ENCODE assay signal across 13 cellular contexts in the genomic region with DNA sequence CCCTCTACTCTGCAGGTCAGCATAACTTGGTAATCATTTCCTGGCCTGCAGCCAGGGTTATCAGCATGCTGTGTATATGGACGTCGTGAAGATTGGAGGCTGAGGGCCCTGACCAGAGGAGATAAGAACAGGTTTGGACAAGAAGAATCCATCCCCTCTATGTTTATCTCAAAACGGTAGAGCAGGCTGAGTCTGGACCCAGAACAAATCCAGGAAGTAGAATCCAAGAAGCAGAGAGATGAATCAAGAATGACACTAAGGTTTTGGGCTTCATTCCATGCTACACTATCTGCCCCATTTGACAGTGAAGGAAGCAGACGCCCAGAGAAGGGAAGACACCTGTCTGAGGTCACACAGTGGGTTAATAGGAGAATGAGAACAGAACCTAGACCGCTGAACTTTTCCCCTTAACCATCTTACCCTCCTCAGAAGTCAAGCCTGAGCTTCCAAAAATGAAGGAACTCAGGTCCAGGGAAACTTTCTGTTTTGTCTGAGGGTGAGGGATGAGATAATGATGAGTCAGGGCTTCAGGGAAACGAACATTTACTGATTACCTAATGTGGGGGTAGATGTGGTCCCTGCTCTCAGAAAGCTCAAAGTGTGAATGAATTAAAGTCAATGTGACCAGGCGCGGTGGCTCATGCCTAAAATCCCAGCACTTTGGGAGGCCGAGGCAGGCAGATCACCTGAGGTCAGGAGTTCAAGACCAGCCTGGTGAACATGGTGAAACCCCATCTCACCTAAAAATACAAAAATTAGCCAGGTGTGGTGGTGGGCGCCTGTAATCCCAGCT. TPM values are rescaled to one million over a fixed set of nuclear protein-coding genes. Genes with fewer than 3 reads are reported as not detected.
DNase-seq lines count a peak whose midpoint lies in the region; ATAC-seq and TF ChIP-seq lines count a peak whose summit lies in the region.
"Had no signal": no experiment of that assay in that cellular context is flagged by ENCODE, and none has a peak within 500 bp of the region (broad histone marks: within the 10 kb centered on the region; RNA-seq: fewer than 3 reads in every experiment).

No MANE protein-coding gene starts in this region.

- BruUV-seq in IMR-90 (replicated peaks; lab: Mats Ljungman, UMichigan) (no TSS peak), PC-9 (replicated peaks; lab: Mats Ljungman, UMichigan) (no TSS peak)

- H3K4me3 ChIP-seq in IMR-90 (ENCODE audit: insufficient read depth, low read depth, low read length) (no peak overlapping the region), iPS-20b (ENCODE audit: low read length) (no peak overlapping the region), PC-9 (no peak overlapping the region)
- H3K4me3 ChIP-seq: body of pancreas, transverse colon had no signal

- peak; percentile 76 for DNase-seq in Daoy (ENCODE audit: low read depth)
- DNase-seq in IMR-90, result peak; percentile 82
- no peak for DNase-seq in amniotic stem cell (lab: John Stamatoyannopoulos, UW)
- no peak for DNase-seq in globus pallidus (ENCODE audit: low spot score)
- no peak for DNase-seq in PC-9
- no peak for DNase-seq in DMS153 (lab: John Stamatoyannopoulos, UW)
- DNase-seq: DMS 273 treated with DMSO at 0.1 percent for 48 hours, NCI-H2081 treated with DMSO at 0.1 percent for 48 hours, SIG-M5, transverse colon had no signal

- peak overlapping the region; percentile 57 for H4K91ac ChIP-seq in IMR-90 (ENCODE audit: insufficient read depth, low read depth, low read length)

- H3K56ac ChIP-seq in IMR-90 (ENCODE audit: extremely low read depth, insufficient read depth, low read length), result no peak overlapping the region

- POLR2A ChIA-PET in IMR-90 (lab: Charles Lee; ENCODE audit: unreplicated experiment), result interaction anchor here (1.1 kb wide), 1 partner anchor 9 kb away, joined by 4 read pairs; a partner anchor contains a TSS
- POLR2A ChIA-PET in PC-9 (lab: Charles Lee; ENCODE audit: unreplicated experiment), result no interaction called here

- H3K27ac ChIP-seq in IMR-90 (ENCODE audit: insufficient read depth, low read length), result peak overlapping the region; percentile 38; the same call in 1 of the 2 replicates
- peak overlapping the region; percentile 26 for H3K27ac ChIP-seq in iPS-20b (ENCODE audit: low read length)
- H3K27ac ChIP-seq in PC-9, result no peak overlapping the region
- H3K27ac ChIP-seq: body of pancreas, transverse colon had no signal

- H3K9me1 ChIP-seq in IMR-90 (ENCODE audit: insufficient read depth, low read length), result peaks cover 13% of the 10 kb centered on the region

- peak overlapping the region; percentile 62; the same call in 1 of the 2 replicates for H3K18ac ChIP-seq in IMR-90 (ENCODE audit: low read depth, low read length)

- H2AK9ac ChIP-seq in IMR-90 (replicated peaks; ENCODE audit: low read depth, low read length, poor library complexity), result peak overlapping the region; percentile 70

- TF ChIP-seq RAD21 in IMR-90 (IDR thresholded peaks at IDR 0.05; ENCODE audit: low read length), result no peak

- H2AFZ ChIP-seq in IMR-90 (replicated peaks; ENCODE audit: low read length, poor library complexity) (peak overlapping the region; percentile 90), PC-9 (no peak overlapping the region)

- H3K27me3 ChIP-seq in IMR-90 (ENCODE audit: control insufficient read depth, insufficient read depth, low read length), result no peaks in the 10 kb centered on the region
- no peaks in the 10 kb centered on the region for H3K27me3 ChIP-seq in iPS-20b (ENCODE audit: insufficient read depth, low read length)
- H3K27me3 ChIP-seq in PC-9 (ENCODE audit: insufficient read depth, low read depth), result no peaks in the 10 kb centered on the region
- H3K27me3 ChIP-seq: body of pancreas, transverse colon had no signal

- H2AK5ac ChIP-seq in IMR-90 (ENCODE audit: low read depth, low read length), result peak overlapping the region; percentile 84

- peak overlapping the region; percentile 69; the same call in 1 of the 2 replicates for H3K23ac ChIP-seq in IMR-90 (ENCODE audit: low read depth, low read length)

- no peaks in the 10 kb centered on the region for H3K36me3 ChIP-seq in IMR-90 (ENCODE audit: control insufficient read depth, insufficient read depth, low read length)
- H3K36me3 ChIP-seq in iPS-20b (ENCODE audit: insufficient read depth, low read depth, low read length), result no peaks in the 10 kb centered on the region
- no peaks in the 10 kb centered on the region for H3K36me3 ChIP-seq in PC-9 (ENCODE audit: low read depth)
- H3K36me3 ChIP-seq: transverse colon had no signal

- no peaks in the 10 kb centered on the region for H3K9me3 Mint-ChIP-seq in activated T-helper 17 cell treated with anti-CD3 and anti-CD28 coated beads, Interleukin-2, amount 50 U/mL, for 72 hours

- peak overlapping the region; percentile 9 to 74; a peak in 3 of 4 replicates for H4K8ac ChIP-seq in IMR-90 (ENCODE audit: low read depth in 2 of 2, low read length in 2 of 2)

- H2BK15ac ChIP-seq in IMR-90 (ENCODE audit: low read depth, low read length), result peak overlapping the region; percentile 88; the same call in 2 of the 3 replicates

- H3K9me3 ChIP-seq in IMR-90 (ENCODE audit: control insufficient read depth, insufficient read depth, low read length) (no peaks in the 10 kb centered on the region), iPS-20b (ENCODE audit: insufficient read depth, low read depth, low read length) (no peaks in the 10 kb centered on the region), PC-9 (ENCODE audit: insufficient read depth, low read depth) (no peaks in the 10 kb centered on the region)
- H3K9me3 ChIP-seq: body of pancreas, transverse colon had no signal

- intact Hi-C loops in IMR-90 (cut with micrococcal nuclease) (no loop called here), PC-9 (cut with micrococcal nuclease; ENCODE audit: unreplicated experiment) (no loop called here)

- H4K20me1 ChIP-seq in IMR-90 (ENCODE audit: insufficient read depth, low read length) (no peaks in the 10 kb centered on the region), PC-9 (ENCODE audit: insufficient read depth) (no peaks in the 10 kb centered on the region)

- CTCF ChIA-PET in IMR-90 (lab: Yijun Ruan, JAX), result interaction anchor here (0.6 kb wide), 1 partner anchor 16 kb away, joined by 3 read pairs; no protein-coding TSS in a partner anchor
- CTCF ChIA-PET in PC-9 (lab: Charles Lee), result no interaction called here

- peak overlapping the region; percentile 32 for H3K14ac ChIP-seq in IMR-90 (replicated peaks; ENCODE audit: low read depth, low read length)

- no peak overlapping the region for H3K27ac Mint-ChIP-seq in activated T-helper 17 cell treated with anti-CD3 and anti-CD28 coated beads, Interleukin-2, amount 50 U/mL, for 72 hours

- peaks cover 13% of the 10 kb centered on the region for H3K4me1 ChIP-seq in IMR-90 (ENCODE audit: control insufficient read depth, insufficient read depth, low read length)
- H3K4me1 ChIP-seq in iPS-20b (ENCODE audit: insufficient read depth, low read length), result peaks cover 50% of the 10 kb centered on the region
- H3K4me1 ChIP-seq in PC-9 (replicated peaks; ENCODE audit: insufficient read depth), result peaks cover 6% of the 10 kb centered on the region
- H3K4me1 ChIP-seq: body of pancreas, transverse colon had no signal

- H3K9ac ChIP-seq in IMR-90 (ENCODE audit: low read depth, low read length) (no peak overlapping the region), iPS-20b (ENCODE audit: low read depth, low read length) (peak overlapping the region; percentile 40; the same call in 1 of the 2 replicates)

- dilution Hi-C loops in IMR-90 (cut with HindIII; ENCODE audit: low sequenced_read_pairs, unreplicated experiment), result no loop called here

- H3K79me1 ChIP-seq in IMR-90 (ENCODE audit: low read depth in 1 of 2, low read length in 2 of 2), result no peaks in the 10 kb centered on the region

- H3F3A ChIP-seq in PC-9 (ENCODE audit: insufficient read depth, low read depth), result peaks cover 7% of the 10 kb centered on the region; the same call in 1 of the 2 replicates

- no peak overlapping the region for H3K4me3 Mint-ChIP-seq in activated T-helper 17 cell treated with anti-CD3 and anti-CD28 coated beads, Interleukin-2, amount 50 U/mL, for 72 hours

- peak overlapping the region; percentile 55 for H2BK120ac ChIP-seq in IMR-90 (ENCODE audit: low read depth, low read length)

- H3K79me2 ChIP-seq in PC-9 (ENCODE audit: low read depth), result no peaks in the 10 kb centered on the region

- H3K36me3 Mint-ChIP-seq in activated T-helper 17 cell treated with anti-CD3 and anti-CD28 coated beads, Interleukin-2, amount 50 U/mL, for 72 hours (ENCODE audit: low read depth), result no peaks in the 10 kb centered on the region

- H3K4me2 ChIP-seq in IMR-90 (ENCODE audit: low read depth, low read length) (peak overlapping the region; percentile 55), PC-9 (no peak overlapping the region)

- H3K4ac ChIP-seq in IMR-90 (ENCODE audit: low read depth, low read length), result peak overlapping the region; percentile 86

- no peaks in the 10 kb centered on the region for H3K9me2 ChIP-seq in PC-9 (ENCODE audit: insufficient read depth)

- peak; percentile 79 for ATAC-seq in IMR-90 (ENCODE audit: low read depth)
- peak; percentile 79 for ATAC-seq in activated T-helper 17 cell treated with anti-CD3 and anti-CD28 coated beads, Interleukin-2, amount 50 U/mL, for 72 hours (replicated peaks)
- ATAC-seq: body of pancreas had no signal

- TF ChIP-seq CTCF in IMR-90 (conservative IDR thresholded peaks at IDR 0.05; ENCODE audit: low read depth, low read length), result no peak
- no peak for TF ChIP-seq CTCF in PC-9 (conservative IDR thresholded peaks at IDR 0.05)

- peak overlapping the region; percentile 90 for H2BK20ac ChIP-seq in IMR-90 (ENCODE audit: low read depth, low read length)

- no CpG with 5 or more reads among the region's 10 CpGs for WGBS in IMR-90 (ENCODE audit: extremely low coverage in 2 of 2, insufficient read length in 1 of 2), 2 experiments

- peak overlapping the region; percentile 55 for H2BK5ac ChIP-seq in IMR-90 (ENCODE audit: low read depth, low read length, poor library complexity, severe bottlenecking)

- TF ChIP-seq POLR2A in IMR-90 (IDR thresholded peaks at IDR 0.05; ENCODE audit: low read depth, low read length), result no peak

- H3K27me3 Mint-ChIP-seq in activated T-helper 17 cell treated with anti-CD3 and anti-CD28 coated beads, Interleukin-2, amount 50 U/mL, for 72 hours, result no peaks in the 10 kb centered on the region

- in situ Hi-C loops in IMR-90 (cut with MboI; ENCODE audit: low sequenced_read_pairs), result no loop called here

- H4K5ac ChIP-seq in IMR-90 (ENCODE audit: low read depth, low read length), result peak overlapping the region; percentile 72

- H3K4me1 Mint-ChIP-seq in activated T-helper 17 cell treated with anti-CD3 and anti-CD28 coated beads, Interleukin-2, amount 50 U/mL, for 72 hours, result no peaks in the 10 kb centered on the region

RNA-seq across cellular contexts. Expression of a gene that starts 9.4 kb away (rescaled TPM):
- 36.1 and 41.0 TPM in 2 replicates for total RNA-seq in Daoy (2014; rRNA removed; shearing (Covaris generic))
- total RNA-seq in IMR-90 (2012; rRNA removed), result 46.9 and 51.8 TPM in 2 replicates
- 62.0 and 67.5 TPM in 2 replicates for polyA plus RNA-seq in IMR-90 (2012; rRNA removed)
- 34.0 and 43.2 TPM in 2 replicates for polyA plus RNA-seq in IMR-90 (2012; cell fraction: cytosol; rRNA removed)
- polyA plus RNA-seq in IMR-90 (2012; cell fraction: nucleus; rRNA removed; ENCODE audit: low replicate concordance), result 18.7 and 36.6 TPM in 2 replicates
- 10 to 100 TPM; 18.5 to 29.9 TPM for total RNA-seq in activated T-helper 17 cell treated with anti-CD3 and anti-CD28 coated beads, Interleukin-2, amount 50 U/mL, for 72 hours
- total RNA-seq in PC-9 (2021), result 42.3 and 43.0 TPM in 2 replicates

RNA-seq across cellular contexts. Expression of a gene that starts 9.5 kb away (rescaled TPM):
- total RNA-seq in Daoy (2014; rRNA removed; shearing (Covaris generic)), result 3.7 and 5.4 TPM in 2 replicates
- total RNA-seq in IMR-90 (2012; rRNA removed), result 1.3 and 1.4 TPM in 2 replicates
- polyA plus RNA-seq in IMR-90 (2012; rRNA removed), result 1.9 TPM in 2 replicates
- polyA plus RNA-seq in IMR-90 (2012; cell fraction: cytosol; rRNA removed), result 0.76 and 1.1 TPM in 2 replicates
- polyA plus RNA-seq in IMR-90 (2012; cell fraction: nucleus; rRNA removed; ENCODE audit: low replicate concordance), result 7.0 and 8.4 TPM in 2 replicates
- total RNA-seq in activated T-helper 17 cell treated with anti-CD3 and anti-CD28 coated beads, Interleukin-2, amount 50 U/mL, for 72 hours, result under 1 TPM; 0.16 to 0.99 TPM
- 5.7 and 8.0 TPM in 2 replicates for total RNA-seq in PC-9 (2021)

Comparison
In these comparisons a context has a peak if more than half of its experiments do, and no peak if none do; other contexts are left out.
1. DNase-seq: peak in Daoy (single experiment) and IMR-90 (single experiment); none in amniotic stem cell (single experiment), globus pallidus (single experiment), PC-9 (0 of 2) and DMS153 (single experiment).